1 cellular context compared by ENCODE assay signal in genomic region chr19:48815870-48816501, GRCh38.
TF ChIP-seq lines count a peak whose summit lies in the region.

No MANE protein-coding gene starts in this region.

TF ChIP-seq in H1, 55 proteins besides CTCF, POLR2A, EP300 and RAD21:
- no peak for TF ChIP-seq SIRT6 (IDR thresholded peaks at IDR 0.05; ENCODE audit: low read length)
- TF ChIP-seq YY1 (IDR thresholded peaks at IDR 0.05; ENCODE audit: low read depth, low read length): no peak
- no peak for TF ChIP-seq EZH2 (IDR thresholded peaks at IDR 0.05; ENCODE audit: low read depth, low read length, severe bottlenecking)
- TF ChIP-seq FOSL1 (IDR thresholded peaks at IDR 0.05; ENCODE audit: insufficient read depth, low read depth, low read length): no peak
- no peak for TF ChIP-seq NANOG (IDR thresholded peaks at IDR 0.05; ENCODE audit: insufficient read depth, low read depth, low read length, poor library complexity, severe bottlenecking)
- TF ChIP-seq SIX5 (IDR thresholded peaks at IDR 0.05; ENCODE audit: low read depth, low read length): no peak
- no peak for TF ChIP-seq CBX5 (IDR thresholded peaks at IDR 0.05; ENCODE audit: low read depth, low read length)
- no peak for TF ChIP-seq RNF2 (IDR thresholded peaks at IDR 0.05; ENCODE audit: borderline replicate concordance, low read depth, low read length, missing control alignments, poor library complexity, severe bottlenecking)
- no peak for TF ChIP-seq CBX8 (IDR thresholded peaks at IDR 0.05; ENCODE audit: borderline replicate concordance, low read depth, low read length)
- TF ChIP-seq MAFK (IDR thresholded peaks at IDR 0.05; ENCODE audit: low read depth, low read length): no peak
- TF ChIP-seq E2F6 (IDR thresholded peaks at IDR 0.05): no peak
- no peak for TF ChIP-seq SP1 (IDR thresholded peaks at IDR 0.05; ENCODE audit: low read depth, low read length)
- no peak for TF ChIP-seq ASH2L (IDR thresholded peaks at IDR 0.05; ENCODE audit: low read length)
- no peak for TF ChIP-seq POLR2AphosphoS5 (IDR thresholded peaks at IDR 0.05; ENCODE audit: low read depth, low read length)
- TF ChIP-seq CTBP2 (IDR thresholded peaks at IDR 0.05; ENCODE audit: borderline replicate concordance, insufficient read depth, insufficient read length, low read length): no peak
- no peak for TF ChIP-seq PHF8 (conservative IDR thresholded peaks at IDR 0.05; ENCODE audit: low read depth, low read length)
- no peak for TF ChIP-seq TAF7 (optimal IDR thresholded peaks at IDR 0.05; ENCODE audit: borderline replicate concordance, low read depth, low read length)
- no peak for TF ChIP-seq SAP30 (IDR thresholded peaks at IDR 0.05; ENCODE audit: insufficient read depth, insufficient replicate concordance, low read length)
- TF ChIP-seq, protein P1, sequence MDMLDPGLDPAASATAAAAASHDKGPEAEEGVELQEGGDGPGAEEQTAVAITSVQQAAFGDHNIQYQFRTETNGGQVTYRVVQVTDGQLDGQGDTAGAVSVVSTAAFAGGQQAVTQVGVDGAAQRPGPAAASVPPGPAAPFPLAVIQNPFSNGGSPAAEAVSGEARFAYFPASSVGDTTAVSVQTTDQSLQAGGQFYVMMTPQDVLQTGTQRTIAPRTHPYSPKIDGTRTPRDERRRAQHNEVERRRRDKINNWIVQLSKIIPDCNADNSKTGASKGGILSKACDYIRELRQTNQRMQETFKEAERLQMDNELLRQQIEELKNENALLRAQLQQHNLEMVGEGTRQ (IDR thresholded peaks at IDR 0.05; ENCODE audit: low read length): no peak
- TF ChIP-seq GTF2F1 (IDR thresholded peaks at IDR 0.05; ENCODE audit: borderline replicate concordance, low read depth, low read length): no peak
